25 cellular contexts compared by ENCODE assay signal in the genomic region with DNA sequence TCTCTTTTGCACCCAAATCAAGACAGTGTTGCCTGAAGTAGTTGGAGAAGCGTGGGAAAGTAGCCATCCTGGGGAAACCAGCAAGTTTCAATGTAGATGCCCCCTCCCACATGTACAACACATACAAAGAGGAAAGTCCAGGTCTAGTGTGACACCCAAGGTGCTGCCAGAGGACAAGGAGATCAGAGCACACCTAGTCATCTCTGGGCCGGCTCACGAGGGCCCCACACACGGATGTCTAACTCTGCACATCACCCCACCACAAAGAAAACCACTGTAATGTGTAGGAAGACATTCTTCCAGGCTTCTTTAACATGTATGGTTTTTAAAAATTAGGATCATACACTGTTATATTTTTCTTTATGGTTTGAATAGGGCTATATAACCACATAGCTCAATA. TPM values are rescaled to one million over a fixed set of nuclear protein-coding genes. Genes with fewer than 3 reads are reported as not detected.
DNase-seq lines count a peak whose midpoint lies in the region; ATAC-seq, FAIRE-seq and TF ChIP-seq lines count a peak whose summit lies in the region.
"Had no signal": no experiment of that assay in that cellular context is flagged by ENCODE, and none has a peak within 500 bp of the region (broad histone marks: within the 10 kb centered on the region; RNA-seq: fewer than 3 reads in every experiment).

No MANE protein-coding gene starts in this region.

- no peaks in the 10 kb centered on the region for H3K79me2 ChIP-seq in H9 (ENCODE audit: insufficient read depth, low read length)
- no peaks in the 10 kb centered on the region for H3K79me2 ChIP-seq in GM12878 (ENCODE audit: control insufficient read depth, insufficient read depth, low read length)

- H3K36me3 ChIP-seq in GM12878 (ENCODE audit: control insufficient read depth in 2 of 2, insufficient read depth in 2 of 2, low read length in 1 of 2) (no peaks in the 10 kb centered on the region), brain microvascular endothelial cell (replicated peaks) (no peaks in the 10 kb centered on the region)
- H3K36me3 ChIP-seq: BLaER1 treated with 17β-estradiol and CSF1 and Interleukin-3, amounts not matched to agents 10 nM and 100 nM had no signal

- H3K56ac ChIP-seq in H9 (ENCODE audit: insufficient read length, low read depth, low read length) = no peak overlapping the region

- H2BK20ac ChIP-seq in H9 (ENCODE audit: low read depth, low read length, poor library complexity, severe bottlenecking) = no peak overlapping the region

- H3K18ac ChIP-seq in H9 (ENCODE audit: insufficient read length, low read depth, low read length) = no peak overlapping the region

- H3K27ac Mint-ChIP-seq in H9 (peak overlapping the region in 2 of 3 experiments; percentile 7 to 63; a peak in 2 of 7 replicates), progenitor cell of endocrine pancreas (peak overlapping the region; percentile 11)
- H3K27ac Mint-ChIP-seq: CD4-positive, alpha-beta T cell; T-helper 1 cell treated with Interleukin-12 subunit alpha and Interleukin-12 subunit beta and Interleukin-4 antibody, amounts not matched to agents 30 μg/mL and 1 μg/mL, for 36 hours had no signal

- WGBS in H9 (ENCODE audit: extremely low coverage, insufficient read length, low lambda C conversion rate) = no CpG with 5 or more reads among the region's 4 CpGs
- WGBS in GM12878 (ENCODE audit: insufficient coverage, insufficient replicate concordance, low lambda C conversion rate, missing lambda C conversion rate) = 7% methylated on average over 4 of the region's 4 CpGs

- H2AK5ac ChIP-seq in H9 (ENCODE audit: insufficient read length, low read length) = no peak overlapping the region

- no peaks in the 10 kb centered on the region for H3K9me3 ChIP-seq in H9 (ENCODE audit: control insufficient read depth, low read depth, low read length)
- H3K9me3 ChIP-seq in GM12878 (replicated peaks; ENCODE audit: control insufficient read depth, insufficient read depth, low read length) = no peaks in the 10 kb centered on the region

- TF ChIP-seq CTCF in GM13977 (IDR thresholded peaks at IDR 0.05; ENCODE audit: extremely low read depth, insufficient read depth, missing control alignments) (no peak), H9 (conservative IDR thresholded peaks at IDR 0.05) (no peak), GM12878 (IDR thresholded peaks at IDR 0.05 in 2 of 3, conservative IDR thresholded peaks at IDR 0.05 in 1 of 3; ENCODE audit: control insufficient read depth in 2 of 3, extremely low read depth in 1 of 3, insufficient read depth in 1 of 3, low read depth in 3 of 3, low read length in 3 of 3) (no peak), progenitor cell of endocrine pancreas (IDR thresholded peaks at IDR 0.05; ENCODE audit: unreplicated experiment) (no peak), brain microvascular endothelial cell (IDR thresholded peaks at IDR 0.05; ENCODE audit: low read depth, low read length, missing control alignments) (no peak)

- H2AFZ ChIP-seq in H9 (ENCODE audit: low read length) = no peak overlapping the region
- no peak overlapping the region for H2AFZ ChIP-seq in GM12878 (ENCODE audit: control insufficient read depth, low read depth, low read length)

- no peak overlapping the region for H4K91ac ChIP-seq in H9 (ENCODE audit: insufficient read length, low read depth, low read length)

- H2BK12ac ChIP-seq in H9 (ENCODE audit: insufficient read length, low read depth, low read length) = no peak overlapping the region

- peak; percentile 23 for DNase-seq in GM13977 (ENCODE audit: low spot score)
- DNase-seq in H9 = no peak
- no peak for DNase-seq in GM12878 (ENCODE audit: low read depth, low spot score)
- no peak for DNase-seq in progenitor cell of endocrine pancreas (ENCODE audit: low spot score, unreplicated experiment)
- DNase-seq in DMS114 treated with DMSO at 0.1 percent for 48 hours (lab: John Stamatoyannopoulos, UW; ENCODE audit: unreplicated experiment) = no peak
- no peak for DNase-seq in DMS153 treated with DMSO at 0.1 percent for 48 hours (lab: John Stamatoyannopoulos, UW; ENCODE audit: unreplicated experiment)
- no peak for DNase-seq in brain microvascular endothelial cell
- DNase-seq: AML-193; CD4-positive, alpha-beta T cell; GOT3; KBM-7; NCI-H1105 treated with DMSO at 0.1 percent for 48 hours; NCI-H2029; NCI-H2227 treated with DMSO at 0.1 percent for 48 hours; NCI-H526 treated with DMSO at 0.1 percent for 48 hours; SHP77 had no signal

- no peak overlapping the region for H2BK5ac ChIP-seq in H9 (ENCODE audit: insufficient read length, low read length)

- peaks cover 11 to 23% of the 10 kb centered on the region in 2 experiments for H3K4me1 Mint-ChIP-seq in H9
- peaks cover 1% of the 10 kb centered on the region for H3K4me1 Mint-ChIP-seq in progenitor cell of endocrine pancreas (ENCODE audit: low read depth)

- peak; percentile 73 for ATAC-seq in GM12878
- no peak for ATAC-seq in GM19324 (IDR thresholded peaks at IDR 0.05; ENCODE audit: low FRiP score, unreplicated experiment)
- ATAC-seq: HCT116, Panc1 had no signal

- no peak overlapping the region for H3K4me3 ChIP-seq in GM12878
- H3K4me3 ChIP-seq in brain microvascular endothelial cell (ENCODE audit: low read depth, low read length) = no peak overlapping the region
- H3K4me3 ChIP-seq: BLaER1 treated with 17β-estradiol and CSF1 and Interleukin-3, amounts not matched to agents 10 nM and 100 nM had no signal

- no peaks in the 10 kb centered on the region for H3K79me1 ChIP-seq in H9 (ENCODE audit: insufficient read depth, low read depth, low read length, poor library complexity, severe bottlenecking)

- no peaks in the 10 kb centered on the region for H3K36me3 Mint-ChIP-seq in H9 (ENCODE audit: insufficient read depth in 1 of 3, low read depth in 3 of 3)
- peaks cover 6% of the 10 kb centered on the region for H3K36me3 Mint-ChIP-seq in progenitor cell of endocrine pancreas (ENCODE audit: insufficient read depth)

- no peak overlapping the region for H4K5ac ChIP-seq in H9 (ENCODE audit: insufficient read length, low read depth, low read length)

- in situ Hi-C loops in GM13977 (cut with MboI; ENCODE audit: low pct_unique_long_range_greater_than_20kb, low sequenced_read_pairs, unreplicated experiment) (no loop called here), GM12878 (cut with MboI) (no loop called here), brain microvascular endothelial cell (cut with HindIII; ENCODE audit: low pct_ligation_motif_present, low sequenced_read_pairs) (no loop called here)

- no peak overlapping the region for H3K4ac ChIP-seq in H9 (ENCODE audit: low read depth, low read length)

- 0 out of 2 replicates have a peak, but pooled peaks cover 2% of the 10 kb centered on the region for H3K4me1 ChIP-seq in H9 (ENCODE audit: insufficient read depth, low read length)
- no peaks in the 10 kb centered on the region for H3K4me1 ChIP-seq in GM12878 (ENCODE audit: control insufficient read depth, insufficient read depth, low read length)

- H4K8ac ChIP-seq in H9 (replicated peaks; ENCODE audit: insufficient read length, low read depth, low read length) = no peak overlapping the region

- H3K27me3 ChIP-seq in H9 (ENCODE audit: insufficient read depth, low read length) (no peaks in the 10 kb centered on the region), GM12878 (replicated peaks in 1 of 2; ENCODE audit: control insufficient read depth in 2 of 2, insufficient read depth in 2 of 2, low read length in 1 of 2) (peaks cover 0 to 6% of the 10 kb centered on the region in 2 experiments; a peak in 1 of 4 replicates), brain microvascular endothelial cell (replicated peaks) (no peaks in the 10 kb centered on the region)
- H3K27me3 ChIP-seq: BLaER1 treated with 17β-estradiol and CSF1 and Interleukin-3, amounts not matched to agents 10 nM and 100 nM had no signal

- no peak for TF ChIP-seq POLR2A in GM12878 (IDR thresholded peaks at IDR 0.05; ENCODE audit: low read depth, low read length)

- H4K20me1 ChIP-seq in H9 (ENCODE audit: control insufficient read depth, insufficient read depth, insufficient read length) (no peaks in the 10 kb centered on the region), GM12878 (ENCODE audit: control insufficient read depth, insufficient read depth) (no peaks in the 10 kb centered on the region)
- H4K20me1 ChIP-seq: BLaER1 treated with 17β-estradiol and CSF1 and Interleukin-3, amounts not matched to agents 10 nM and 100 nM had no signal

- no peaks in the 10 kb centered on the region for H3K27me3 Mint-ChIP-seq in H9 (ENCODE audit: low read depth)
- no peaks in the 10 kb centered on the region for H3K27me3 Mint-ChIP-seq in progenitor cell of endocrine pancreas

- no peak for FAIRE-seq in GM12878 (lab: Jason Lieb, UNC)
- FAIRE-seq: A204.1, G401.6, GM12891 had no signal

- CTCF ChIA-PET in GM12878 (lab: Yijun Ruan, JAX) = interaction anchor here (0.6 to 2.7 kb wide), 3 partner anchors 12 to 24 kb away, joined by 3 to 7 read pairs (median 5); no protein-coding TSS in a partner anchor

- intact Hi-C loops in GM12878 (cut with micrococcal nuclease; ENCODE audit: unreplicated experiment) = no loop called here

- no peak overlapping the region for H3K23ac ChIP-seq in H9 (ENCODE audit: insufficient read length, low read depth, low read length)

- no peak overlapping the region for H2BK120ac ChIP-seq in H9 (ENCODE audit: low read depth, low read length, poor library complexity, severe bottlenecking)

- H3K9me3 Mint-ChIP-seq in H9 (peaks cover 0 to 2% of the 10 kb centered on the region in 2 experiments; a peak in 2 of 5 replicates), progenitor cell of endocrine pancreas (ENCODE audit: low read depth) (peaks cover 8% of the 10 kb centered on the region)
- H3K9me3 Mint-ChIP-seq: CD4-positive, alpha-beta T cell had no signal

- TF ChIP-seq EP300 in GM12878 (IDR thresholded peaks at IDR 0.05; ENCODE audit: borderline replicate concordance in 1 of 2, control insufficient read depth in 1 of 2, low read depth in 2 of 2, low read length in 2 of 2) = no peak

- POLR2A ChIA-PET in GM12878 (lab: Charles Lee) = no interaction called here

- no peak overlapping the region for H3K14ac ChIP-seq in H9 (ENCODE audit: insufficient read depth, low read length)

- RAD21 ChIA-PET in GM12878 (lab: Charles Lee; ENCODE audit: unreplicated experiment) = interaction anchor here (1.4 to 2.0 kb wide), 2 partner anchors 12 to 46 kb away, joined by 6 read pairs; no protein-coding TSS in a partner anchor

- H3K4me2 ChIP-seq in H9 (ENCODE audit: insufficient read depth, insufficient read length, low read length) (no peak overlapping the region), GM12878 (ENCODE audit: control insufficient read depth, insufficient read depth) (no peak overlapping the region)
- H3K4me2 ChIP-seq: BLaER1 treated with 17β-estradiol and CSF1 and Interleukin-3, amounts not matched to agents 10 nM and 100 nM had no signal

- H2BK15ac ChIP-seq in H9 (ENCODE audit: low read depth, low read length) = no peak overlapping the region

- H3K4me3 Mint-ChIP-seq in H9 = no peak overlapping the region
- H3K4me3 Mint-ChIP-seq in progenitor cell of endocrine pancreas (ENCODE audit: low read depth) = no peak overlapping the region
- H3K4me3 Mint-ChIP-seq: CD4-positive, alpha-beta T cell; T-helper 1 cell treated with Interleukin-12 subunit alpha and Interleukin-12 subunit beta and Interleukin-4 antibody, amounts not matched to agents 30 μg/mL and 1 μg/mL, for 36 hours had no signal

- SMC1A ChIA-PET in GM12878 (lab: Charles Lee; ENCODE audit: uncharacterized antibody, unreplicated experiment) = interaction anchor here (1.4 to 3.1 kb wide), 3 partner anchors 10 to 15 kb away, joined by 6 to 14 read pairs (median 13); no protein-coding TSS in a partner anchor

- no peak overlapping the region for H3T11ph ChIP-seq in H9 (ENCODE audit: low read length)

- no TSS peak for BruUV-seq in GM12878 (replicated peaks; lab: Mats Ljungman, UMichigan)

- no peak for TF ChIP-seq RAD21 in GM12878 (IDR thresholded peaks at IDR 0.05; ENCODE audit: insufficient read depth, low read depth, low read length)

- H3K27ac ChIP-seq in H9 (ENCODE audit: insufficient read length, low read depth, low read length) = no peak overlapping the region
- H3K27ac ChIP-seq in GM12878 (ENCODE audit: control insufficient read depth, insufficient read depth) = no peak overlapping the region
- no peak overlapping the region for H3K27ac ChIP-seq in brain microvascular endothelial cell
- H3K27ac ChIP-seq: BLaER1 treated with 17β-estradiol and CSF1 and Interleukin-3, amounts not matched to agents 10 nM and 100 nM; RWPE1 had no signal

- no peak overlapping the region for H3K9ac ChIP-seq in H9 (ENCODE audit: extremely low read depth, insufficient read length, low read length)
- H3K9ac ChIP-seq in GM12878 (ENCODE audit: control insufficient read depth, insufficient read depth, low read length) = no peak overlapping the region
- H3K9ac ChIP-seq: BLaER1 treated with 17β-estradiol and CSF1 and Interleukin-3, amounts not matched to agents 10 nM and 100 nM had no signal

- no peaks in the 10 kb centered on the region for H3K23me2 ChIP-seq in H9 (ENCODE audit: insufficient read length, low read depth, low read length, poor library complexity, severe bottlenecking)

RNA-seq across cellular contexts. Expression of a gene that starts 21.6 kb away (rescaled TPM):
- 11.2 and 12.0 TPM in 2 replicates for total RNA-seq in H9 (2021)
- 0.12 and 0.17 TPM in 2 replicates for total RNA-seq in GM12878 (2013; cell fraction: nucleolus; rRNA removed)
- total RNA-seq in GM12878 (2014; rRNA removed) = 0.62 and 0.65 TPM in 2 replicates
- 0.40 and 0.55 TPM in 2 replicates for total RNA-seq in GM12878 (2014; rRNA removed; fragmentation: Illumina TruSeq; extraction: Trizol)
- total RNA-seq in GM12878 (2021) = 1.4 and 2.0 TPM in 2 replicates
- 0.12 TPM for polyA plus RNA-seq in GM12878 (2011; ENCODE audit: low read depth)
- polyA plus RNA-seq in GM12878 (2011; rRNA removed) = 1.9 and 2.2 TPM in 2 replicates
- polyA plus RNA-seq in GM12878 (2011; cell fraction: cytosol; rRNA removed) = 2.4 and 2.5 TPM in 2 replicates
- 1.2 and 1.7 TPM in 2 replicates for polyA plus RNA-seq in GM12878 (2011; cell fraction: nucleus; rRNA removed)
- 0.35 and 0.39 TPM in 2 replicates for polyA plus RNA-seq in GM12878 (2012)
- 0.41 and 0.59 TPM in 2 replicates for polyA plus RNA-seq in GM12878 (2014; fragmentation: Illumina TruSeq; extraction: Trizol)
- polyA plus RNA-seq in GM12878 (2014; fragmentation: Nextera tagmentation; extraction: Ambion mirVana) = under 1 TPM; 0.45 to 0.57 TPM
- polyA plus RNA-seq in GM12878 (2014; rRNA removed) = 1.2 and 1.4 TPM in 2 replicates
- polyA plus RNA-seq in GM12878 (2016; fragmentation: Nextera tagmentation; extraction: Ambion mirVana) = 1 to 10 TPM in 1 of 2 experiments, under 1 TPM in 1; 0.20 to 1.3 TPM
- 2.7 and 3.1 TPM in 2 replicates for polyA minus RNA-seq in GM12878 (2011; rRNA and poly(A)+ RNA removed)
- polyA minus RNA-seq in GM12878 (2011; cell fraction: cytosol; rRNA and poly(A)+ RNA removed) = 2.1 and 5.1 TPM in 2 replicates
- 0.57 and 0.60 TPM in 2 replicates for polyA minus RNA-seq in GM12878 (2011; cell fraction: nucleus; rRNA and poly(A)+ RNA removed)
- total RNA-seq in progenitor cell of endocrine pancreas = 21.5 and 25.8 TPM in 2 replicates
